In genomic region chr3:30290479-30290878, GRCh38 we compare ENCODE assay signal across 2 cellular contexts.
TF ChIP-seq lines count a peak whose summit lies in the region.

No MANE protein-coding gene starts in this region.

TF ChIP-seq in A549, 52 proteins besides CTCF, POLR2A, EP300 and RAD21:
- TF ChIP-seq KDM5A (IDR thresholded peaks at IDR 0.05) (no peak), HOXB13 (CRISPR knock-in tag; IDR thresholded peaks at IDR 0.05; ENCODE audit: low read depth) (no peak), HMGXB4 (CRISPR knock-in tag; IDR thresholded peaks at IDR 0.05; ENCODE audit: borderline replicate concordance) (no peak), RFX5 (IDR thresholded peaks at IDR 0.05) (no peak), CBX2 (IDR thresholded peaks at IDR 0.05; ENCODE audit: borderline replicate concordance, low read depth) (no peak), ZSCAN20 (CRISPR knock-in tag; IDR thresholded peaks at IDR 0.05) (no peak), ZC3H11A (IDR thresholded peaks at IDR 0.05) (no peak), PBX3 (IDR thresholded peaks at IDR 0.05) (no peak)

TF ChIP-seq in K562, 482 proteins besides CTCF, POLR2A, EP300 and RAD21:
- no peak for TF ChIP-seq ZNF280A (IDR thresholded peaks at IDR 0.05; ENCODE audit: low read depth, partially characterized antibody)
- TF ChIP-seq PCBP1 (IDR thresholded peaks at IDR 0.05; ENCODE audit: low read depth, low read length, poor library complexity, severe bottlenecking): no peak
- TF ChIP-seq ZBTB17 (CRISPR knock-in tag; IDR thresholded peaks at IDR 0.05): peak; percentile 75; the same call in 1 of the 2 replicates
- TF ChIP-seq BCOR (IDR thresholded peaks at IDR 0.05): no peak
- no peak for TF ChIP-seq KLF10 (CRISPR knock-in tag; IDR thresholded peaks at IDR 0.05)
- 0 out of 2 replicates have a peak, but pooled peaks have one; percentile 42 for TF ChIP-seq DMBX1 (CRISPR knock-in tag; IDR thresholded peaks at IDR 0.05; ENCODE audit: borderline replicate concordance)
- TF ChIP-seq ZNF311 (CRISPR knock-in tag; IDR thresholded peaks at IDR 0.05): peak; percentile 90
- TF ChIP-seq ERF (CRISPR knock-in tag; IDR thresholded peaks at IDR 0.05): peak; percentile 78; the same call in 1 of the 2 replicates
- TF ChIP-seq ZSCAN32 (CRISPR knock-in tag; IDR thresholded peaks at IDR 0.05): 0 out of 2 replicates have a peak, but pooled peaks have one; percentile 6
- TF ChIP-seq ZSCAN29 (IDR thresholded peaks at IDR 0.05): no peak
- TF ChIP-seq ZNF57 (CRISPR knock-in tag; IDR thresholded peaks at IDR 0.05): peak; percentile 29; the same call in 1 of the 2 replicates
- no peak for TF ChIP-seq JUNB (CRISPR knock-in tag; conservative IDR thresholded peaks at IDR 0.05)
- peak; percentile 48; the same call in 1 of the 2 replicates for TF ChIP-seq ATF4 (CRISPR knock-in tag; IDR thresholded peaks at IDR 0.05)
- TF ChIP-seq MTA3 (IDR thresholded peaks at IDR 0.05; ENCODE audit: borderline replicate concordance): no peak
- TF ChIP-seq MAZ (CRISPR knock-in tag; conservative IDR thresholded peaks at IDR 0.05 in 1 of 2, IDR thresholded peaks at IDR 0.05 in 1 of 2): peak in 1 of 2 experiments; percentile 57; a peak in 1 of 4 replicates
- TF ChIP-seq RBM17 (IDR thresholded peaks at IDR 0.05; ENCODE audit: borderline replicate concordance, low read depth, low read length): no peak
- TF ChIP-seq ZBTB9 (CRISPR knock-in tag; IDR thresholded peaks at IDR 0.05): peak; percentile 64; the same call in 1 of the 2 replicates
- 0 out of 2 replicates have a peak, but pooled peaks have one; percentile 25 for TF ChIP-seq ZNF134 (CRISPR knock-in tag; conservative IDR thresholded peaks at IDR 0.05)
